In the genomic region with DNA sequence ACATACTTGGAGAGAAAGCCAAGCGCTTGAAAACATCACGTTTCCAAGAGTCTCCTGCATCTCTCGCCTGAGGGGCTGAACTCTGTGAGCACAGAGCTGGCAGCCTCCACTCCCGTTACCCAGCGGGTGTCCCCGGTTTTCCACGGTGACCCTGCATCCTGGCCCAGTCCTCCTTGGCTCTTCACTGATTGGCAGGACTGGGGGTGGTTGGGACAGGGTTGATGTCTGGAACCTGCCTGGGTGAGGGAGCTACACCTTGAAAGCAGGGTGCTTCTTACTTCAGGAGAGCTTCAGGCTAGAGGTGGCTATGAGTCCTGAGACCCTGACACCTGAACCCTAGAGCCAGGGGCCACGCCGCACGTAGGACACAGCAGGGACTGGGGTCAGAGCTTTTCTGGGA, we compare ENCODE assay signal across 23 cellular contexts.
DNase-seq lines count a peak whose midpoint lies in the region; ATAC-seq and TF ChIP-seq lines count a peak whose summit lies in the region.
"Had no signal": no experiment of that assay in that cellular context is flagged by ENCODE, and none has a peak within 500 bp of the region (broad histone marks: within the 10 kb centered on the region; RNA-seq: fewer than 3 reads in every experiment).

No MANE protein-coding gene starts in this region.

- TF ChIP-seq POLR2A in spleen (IDR thresholded peaks at IDR 0.05): no peak

- H3K79me2 ChIP-seq in neural progenitor cell (ENCODE audit: low read depth): no peaks in the 10 kb centered on the region

- no peak for ATAC-seq in activated CD8-positive, alpha-beta T cell treated with anti-CD3 and anti-CD28 coated beads for 36 hours
- no peak for ATAC-seq in HG02642 (IDR thresholded peaks at IDR 0.05; ENCODE audit: poor library complexity, unreplicated experiment)
- ATAC-seq: CD8-positive, alpha-beta T cell had no signal

- intact Hi-C loops in spleen (cut with DNase I; ENCODE audit: low total_unique reads): no loop called here
- intact Hi-C loops in activated CD8-positive, alpha-beta T cell treated with anti-CD3 and anti-CD28 coated beads for 36 hours (cut with micrococcal nuclease): no loop called here

- POLR2A ChIA-PET in activated CD8-positive, alpha-beta T cell treated with anti-CD3 and anti-CD28 coated beads for 36 hours (lab: Charles Lee): interaction anchor here (1.1 kb wide), 1 partner anchor 8 kb away, joined by 3 read pairs; no protein-coding TSS in a partner anchor

- H3K9me3 ChIP-seq in neural progenitor cell (ENCODE audit: low read depth) (no peaks in the 10 kb centered on the region), spleen (no peaks in the 10 kb centered on the region)
- H3K9me3 ChIP-seq: Peyer's patch, SJSA1 had no signal

- no peak overlapping the region for H3K4me2 ChIP-seq in neural progenitor cell
- H3K4me2 ChIP-seq: KMS-11 had no signal

- H3K4me1 Mint-ChIP-seq in neural progenitor cell: peaks cover 19% of the 10 kb centered on the region
- no peaks in the 10 kb centered on the region for H3K4me1 Mint-ChIP-seq in activated CD8-positive, alpha-beta T cell treated with anti-CD3 and anti-CD28 coated beads for 36 hours (ENCODE audit: low read depth)

- peak; percentile 14 for DNase-seq in activated effector memory CD4-positive, alpha-beta T cell treated with anti-CD3 and anti-CD28 coated beads, Interleukin-2, amount 50 U/mL, for 16 hours
- no peak for DNase-seq in activated effector memory CD4-positive, alpha-beta T cell treated with Interleukin-2 at 50 U/mL for 16 hours
- no peak for DNase-seq in neural progenitor cell (ENCODE audit: low spot score)
- DNase-seq in spleen: peak; percentile 33
- no peak for DNase-seq in NCI-H2171 treated with DMSO at 0.1 percent for 48 hours (lab: John Stamatoyannopoulos, UW)
- no peak for DNase-seq in activated CD8-positive, alpha-beta T cell treated with anti-CD3 and anti-CD28 coated beads for 36 hours
- DNase-seq: ACHN; CD8-positive, alpha-beta T cell; DMS53; EL; IMR-90; NCI-H1105; NCI-H146; NCI-H2029; NCI-H226; NCI-H526 had no signal

- H3K4me1 ChIP-seq in neural progenitor cell (peaks cover 15% of the 10 kb centered on the region), spleen (peaks cover 0 to 6% (median 0%) of the 10 kb centered on the region in 6 donors)
- H3K4me1 ChIP-seq: Peyer's patch, SJSA1 had no signal

- H3K27me3 ChIP-seq in neural progenitor cell (no peaks in the 10 kb centered on the region), spleen (replicated peaks in 1 of 7) (no peaks in the 10 kb centered on the region)
- H3K27me3 ChIP-seq: BLaER1 treated with 17β-estradiol and CSF1 and Interleukin-3, amounts not matched to agents 10 nM and 100 nM; Peyer's patch; SJSA1 had no signal

- no peaks in the 10 kb centered on the region for H3K36me3 Mint-ChIP-seq in neural progenitor cell
- no peaks in the 10 kb centered on the region for H3K36me3 Mint-ChIP-seq in activated CD8-positive, alpha-beta T cell treated with anti-CD3 and anti-CD28 coated beads for 36 hours (ENCODE audit: low read depth)

- no peak overlapping the region for H3K4me3 Mint-ChIP-seq in neural progenitor cell
- no peak overlapping the region for H3K4me3 Mint-ChIP-seq in activated CD8-positive, alpha-beta T cell treated with anti-CD3 and anti-CD28 coated beads for 36 hours
- H3K4me3 Mint-ChIP-seq: CD8-positive, alpha-beta T cell had no signal

- H3K27me3 Mint-ChIP-seq in neural progenitor cell (ENCODE audit: insufficient read depth, low read depth): peaks cover 13% of the 10 kb centered on the region
- no peaks in the 10 kb centered on the region for H3K27me3 Mint-ChIP-seq in activated CD8-positive, alpha-beta T cell treated with anti-CD3 and anti-CD28 coated beads for 36 hours

- no peak for TF ChIP-seq CTCF in neural progenitor cell (IDR thresholded peaks at IDR 0.05)
- no peak for TF ChIP-seq CTCF in spleen (IDR thresholded peaks at IDR 0.05 in 8 of 11, conservative IDR thresholded peaks at IDR 0.05 in 3 of 11)
- TF ChIP-seq CTCF in activated CD8-positive, alpha-beta T cell treated with anti-CD3 and anti-CD28 coated beads for 36 hours (IDR thresholded peaks at IDR 0.05): no peak

- peaks cover 6% of the 10 kb centered on the region for H3K9me3 Mint-ChIP-seq in neural progenitor cell
- no peaks in the 10 kb centered on the region for H3K9me3 Mint-ChIP-seq in activated CD8-positive, alpha-beta T cell treated with anti-CD3 and anti-CD28 coated beads for 36 hours
- H3K9me3 Mint-ChIP-seq: CD8-positive, alpha-beta T cell had no signal

- peak overlapping the region; percentile 20 for H2AFZ ChIP-seq in neural progenitor cell (replicated peaks)

- no peak overlapping the region for H3K9ac ChIP-seq in neural progenitor cell
- H3K9ac ChIP-seq: BLaER1 treated with 17β-estradiol and CSF1 and Interleukin-3, amounts not matched to agents 10 nM and 100 nM; KMS-11 had no signal

- H4K20me1 ChIP-seq in neural progenitor cell (ENCODE audit: low read depth): no peaks in the 10 kb centered on the region

- no peaks in the 10 kb centered on the region for H3F3A ChIP-seq in neural progenitor cell (ENCODE audit: low read depth)

- H3K36me3 ChIP-seq in neural progenitor cell: no peaks in the 10 kb centered on the region
- H3K36me3 ChIP-seq in spleen: peaks cover 0 to 80% (median 31%) of the 10 kb centered on the region in 6 donors
- H3K36me3 ChIP-seq: Peyer's patch had no signal

- no peak overlapping the region for H3K4me3 ChIP-seq in neural progenitor cell
- H3K4me3 ChIP-seq in spleen: no peak overlapping the region
- H3K4me3 ChIP-seq: BLaER1 treated with 17β-estradiol and CSF1 and Interleukin-3, amounts not matched to agents 10 nM and 100 nM; Peyer's patch; SJSA1 had no signal

- CTCF ChIA-PET in activated CD8-positive, alpha-beta T cell treated with anti-CD3 and anti-CD28 coated beads for 36 hours (lab: Charles Lee): no interaction called here

- peak overlapping the region; percentile 52 for H3K27ac ChIP-seq in angular gyrus (ENCODE audit: low read depth, low read length)
- H3K27ac ChIP-seq in neural progenitor cell: no peak overlapping the region
- H3K27ac ChIP-seq in spleen: no peak overlapping the region
- H3K27ac ChIP-seq: 22Rv1; BLaER1 treated with 17β-estradiol and CSF1 and Interleukin-3, amounts not matched to agents 10 nM and 100 nM; KMS-11; Peyer's patch; SJSA1 had no signal

- 81 to 97% (median 87%) methylated on average over 10 of the region's 10 CpGs for WGBS in spleen, 5 donors

- no peak overlapping the region for H3K27ac Mint-ChIP-seq in neural progenitor cell
- H3K27ac Mint-ChIP-seq in activated CD8-positive, alpha-beta T cell treated with anti-CD3 and anti-CD28 coated beads for 36 hours: no peak overlapping the region
- H3K27ac Mint-ChIP-seq: CD8-positive, alpha-beta T cell had no signal

Comparison
In these comparisons a context has a peak if more than half of its experiments do, and no peak if none do; other contexts are left out.
1. DNase-seq: peak in activated effector memory CD4-positive, alpha-beta T cell treated with anti-CD3 and anti-CD28 coated beads, Interleukin-2, amount 50 U/mL, for 16 hours (single experiment) and spleen (single experiment); none in activated effector memory CD4-positive, alpha-beta T cell treated with Interleukin-2 at 50 U/mL for 16 hours (single experiment), neural progenitor cell (single experiment), NCI-H2171 treated with DMSO at 0.1 percent for 48 hours (single experiment) and activated CD8-positive, alpha-beta T cell treated with anti-CD3 and anti-CD28 coated beads for 36 hours (single experiment).